ENCODE assay signal across 32 cellular contexts in genomic region chr3:136311971-136312370, GRCh38.
DNase-seq lines count a peak whose midpoint lies in the region; TF ChIP-seq lines count a peak whose summit lies in the region.
"Had no signal": no experiment of that assay in that cellular context is flagged by ENCODE, and none has a peak within 500 bp of the region (broad histone marks: within the 10 kb centered on the region; RNA-seq: fewer than 3 reads in every experiment).

No MANE protein-coding gene starts in this region.

- H3K36me3 ChIP-seq in mammary epithelial cell (ENCODE audit: insufficient read depth, low read length) (no peaks in the 10 kb centered on the region), Peyer's patch (peaks cover 0 to 6% (median 0%) of the 10 kb centered on the region in 3 donors)
- H3K36me3 ChIP-seq: breast epithelium, HAP-1, right atrium auricular region had no signal

- no peak overlapping the region for H3K4me3 Mint-ChIP-seq in MCF 10A (ENCODE audit: unreplicated experiment)
- H3K4me3 Mint-ChIP-seq: activated CD8-positive, alpha-beta T cell treated with anti-CD3 and anti-CD28 coated beads for 36 hours; CD4-positive, alpha-beta T cell; naive B cell; stimulated activated naive CD8-positive, alpha-beta T cell treated with anti-CD3 and anti-CD28 coated beads, Interleukin-15, Interleukin-2, amounts not matched to agents 100 ng/mL and 50 ng/mL, for 24 hours; T-helper 1 cell treated with Interleukin-12 subunit alpha and Interleukin-12 subunit beta and Interleukin-4 antibody, amounts not matched to agents 30 μg/mL and 1 μg/mL, for 36 hours had no signal

- dilution Hi-C loops in mammary epithelial cell (cut with HindIII; ENCODE audit: low sequenced_read_pairs) = no loop called here

- H3K27me3 ChIP-seq in mammary epithelial cell (ENCODE audit: insufficient read depth, low read length) (no peaks in the 10 kb centered on the region), Peyer's patch (no peaks in the 10 kb centered on the region)
- H3K27me3 ChIP-seq: breast epithelium, left lung, right atrium auricular region, spleen had no signal

- POLR2A ChIA-PET in MCF 10A (lab: Yijun Ruan, JAX) = no interaction called here

- no peaks in the 10 kb centered on the region for H4K20me1 ChIP-seq in mammary epithelial cell (ENCODE audit: insufficient read depth, low read length)

- no peaks in the 10 kb centered on the region for H3K4me1 ChIP-seq in mammary epithelial cell (ENCODE audit: insufficient read depth, low read length)
- no peaks in the 10 kb centered on the region for H3K4me1 ChIP-seq in Peyer's patch
- H3K4me1 ChIP-seq: breast epithelium, HAP-1, left lung, right atrium auricular region, spleen had no signal

- CTCF ChIA-PET in MCF 10A (lab: Yijun Ruan, JAX) (interaction anchor here (0.5 to 1.0 kb wide), 2 partner anchors 240 to 441 kb away, joined by 3 read pairs; no protein-coding TSS in a partner anchor), mammary epithelial cell (lab: Charles Lee; ENCODE audit: low non-redundant PET) (no interaction called here)

- peaks cover 5% of the 10 kb centered on the region for H3K9me3 Mint-ChIP-seq in MCF 10A (ENCODE audit: unreplicated experiment)
- H3K9me3 Mint-ChIP-seq: activated CD8-positive, alpha-beta T cell treated with anti-CD3 and anti-CD28 coated beads for 36 hours; activated T-helper 2 cell treated with anti-CD3 and anti-CD28 coated beads, Interferon-gamma antibody, Interleukin-2, Interleukin-4, amounts not matched to agents 10 μg/mL and 5 μg/mL and 100 μg/mL, durations not matched to agents 14 hours and 24 hours and 36 hours; CD4-positive, alpha-beta T cell; stimulated activated naive CD8-positive, alpha-beta T cell treated with anti-CD3 and anti-CD28 coated beads, Interleukin-15, Interleukin-2, amounts not matched to agents 100 ng/mL and 50 ng/mL, for 24 hours; T-helper 1 cell treated with Interleukin-12 subunit alpha and Interleukin-12 subunit beta and Interleukin-4 antibody, amounts not matched to agents 30 μg/mL and 1 μg/mL, for 36 hours had no signal

- intact Hi-C loops in MCF 10A (cut with micrococcal nuclease) (no loop called here), mammary epithelial cell (cut with micrococcal nuclease) (no loop called here)

- H3K27ac ChIP-seq in mammary epithelial cell (ENCODE audit: insufficient read depth, low read depth, low read length) (no peak overlapping the region), Peyer's patch (no peak overlapping the region)
- H3K27ac ChIP-seq: breast epithelium, KMS-11, left lung, right atrium auricular region, spleen, thoracic aorta had no signal

- TF ChIP-seq CTCF in MCF 10A (IDR thresholded peaks at IDR 0.05; ENCODE audit: unreplicated experiment) (no peak), mammary epithelial cell (conservative IDR thresholded peaks at IDR 0.05 in 1 of 2, IDR thresholded peaks at IDR 0.05 in 1 of 2; ENCODE audit: extremely low read depth in 1 of 2, insufficient read depth in 1 of 2, low read depth in 1 of 2, low read length in 2 of 2) (no peak), fibroblast of mammary gland (conservative IDR thresholded peaks at IDR 0.05; ENCODE audit: control insufficient read depth, insufficient read depth, low read depth, low read length) (no peak), Peyer's patch (IDR thresholded peaks at IDR 0.05) (no peak)

- H3K27me3 Mint-ChIP-seq in MCF 10A (ENCODE audit: insufficient read depth, unreplicated experiment) = no peaks in the 10 kb centered on the region
- H3K27me3 Mint-ChIP-seq: activated CD8-positive, alpha-beta T cell treated with anti-CD3 and anti-CD28 coated beads for 36 hours; CD4-positive, alpha-beta T cell; naive B cell; stimulated activated naive CD8-positive, alpha-beta T cell treated with anti-CD3 and anti-CD28 coated beads, Interleukin-15, Interleukin-2, amounts not matched to agents 100 ng/mL and 50 ng/mL, for 24 hours had no signal

- no peak overlapping the region for H3K27ac Mint-ChIP-seq in MCF 10A (ENCODE audit: low read depth, unreplicated experiment)
- H3K27ac Mint-ChIP-seq: activated CD8-positive, alpha-beta T cell treated with anti-CD3 and anti-CD28 coated beads for 36 hours; activated T-helper 2 cell treated with anti-CD3 and anti-CD28 coated beads, Interferon-gamma antibody, Interleukin-2, Interleukin-4, amounts not matched to agents 10 μg/mL and 5 μg/mL and 100 μg/mL, durations not matched to agents 14 hours and 24 hours and 36 hours; CD4-positive, alpha-beta T cell; naive B cell; stimulated activated naive CD8-positive, alpha-beta T cell treated with anti-CD3 and anti-CD28 coated beads, Interleukin-15, Interleukin-2, amounts not matched to agents 100 ng/mL and 50 ng/mL, for 24 hours; T-helper 1 cell treated with Interleukin-12 subunit alpha and Interleukin-12 subunit beta and Interleukin-4 antibody, amounts not matched to agents 30 μg/mL and 1 μg/mL, for 36 hours had no signal

- peaks cover 8% of the 10 kb centered on the region for H3K36me3 Mint-ChIP-seq in MCF 10A (ENCODE audit: insufficient read depth, unreplicated experiment)

- H3K4me3 ChIP-seq in mammary epithelial cell (replicated peaks in 1 of 3; ENCODE audit: insufficient read depth in 1 of 3, low read depth in 2 of 3, low read length in 3 of 3) (no peak overlapping the region), fibroblast of mammary gland (ENCODE audit: control insufficient read depth, low read depth, low read length) (no peak overlapping the region), Peyer's patch (no peak overlapping the region)
- H3K4me3 ChIP-seq: breast epithelium, HAP-1, left lung, right atrium auricular region, spleen, thoracic aorta had no signal

- no peaks in the 10 kb centered on the region for H3K79me2 ChIP-seq in mammary epithelial cell (ENCODE audit: insufficient read depth, low read length)

- no TSS peak for BruUV-seq in MCF 10A (replicated peaks; lab: Mats Ljungman, UMichigan)
- BruUV-seq in mammary epithelial cell (replicated peaks; lab: Mats Ljungman, UMichigan) = no TSS peak

- 96% methylated on average over 5 of the region's 5 CpGs for WGBS in mammary epithelial cell (ENCODE audit: low coverage, missing lambda C conversion rate)

- DNase-seq in MCF 10A (ENCODE audit: unreplicated experiment) (peak; percentile 33), mammary epithelial cell (no peak), OCI-M1 (lab: John Stamatoyannopoulos, UW) (peak; percentile 1), fibroblast of mammary gland (ENCODE audit: low read depth) (peak; percentile 34), GM19238 (ENCODE audit: insufficient read length, low spot score) (no peak), Peyer's patch (no peak), HT-29 (ENCODE audit: low spot score) (no peak), mesenteric fat pad (ENCODE audit: low spot score) (no peak)
- DNase-seq: activated CD4-positive, CD25-positive, alpha-beta regulatory T cell treated with anti-CD3 and anti-CD28 coated beads, Interleukin-2, amount 50 U/mL, for 72 hours; activated CD8-positive, alpha-beta memory T cell treated with anti-CD3 and anti-CD28 coated beads, Interleukin-2, amount 50 U/mL, for 48 hours; activated CD8-positive, alpha-beta T cell treated with anti-CD3 and anti-CD28 coated beads for 36 hours; activated naive CD4-positive, alpha-beta T cell treated with anti-CD3 and anti-CD28 coated beads, Interleukin-2, amount 50 U/mL, for 16 hours; AML-193; CD4-positive, alpha-beta T cell; DND-41; left lung; MM.1S; naive B cell; NCI-H146; NCI-H2107; NCI-H446; NCI-H748 treated with DMSO at 0.1 percent for 48 hours; spleen; stimulated activated CD4-positive, alpha-beta T cell treated with anti-CD3 and anti-CD28 coated beads, Interleukin-2, amount 100 ng/mL, for 24 hours had no signal

- no peak overlapping the region for H3K9ac ChIP-seq in mammary epithelial cell (ENCODE audit: insufficient read depth, low read length)
- H3K9ac ChIP-seq: KMS-11 had no signal

- no peaks in the 10 kb centered on the region for H3K4me1 Mint-ChIP-seq in MCF 10A (ENCODE audit: insufficient read depth, unreplicated experiment)
- H3K4me1 Mint-ChIP-seq: naive B cell had no signal

- in situ Hi-C loops in mammary epithelial cell (cut with MboI; ENCODE audit: low sequenced_read_pairs in 2 of 2) = no loop called here

- TF ChIP-seq POLR2A in Peyer's patch (IDR thresholded peaks at IDR 0.05) = no peak

- no peak overlapping the region for H2AFZ ChIP-seq in mammary epithelial cell (ENCODE audit: low read depth, low read length)

- H3K9me3 ChIP-seq in mammary epithelial cell (replicated peaks; ENCODE audit: insufficient read depth, low read length) = no peaks in the 10 kb centered on the region
- no peaks in the 10 kb centered on the region for H3K9me3 ChIP-seq in Peyer's patch
- H3K9me3 ChIP-seq: HAP-1, left lung, thoracic aorta had no signal

- H3K4me2 ChIP-seq in mammary epithelial cell (ENCODE audit: insufficient read depth, low read depth, low read length) = no peak overlapping the region
- H3K4me2 ChIP-seq: KMS-11 had no signal

Comparison
In these comparisons a context has a peak if more than half of its experiments do, and no peak if none do; other contexts are left out.
1. DNase-seq: peak in MCF 10A (single experiment), OCI-M1 (single experiment) and fibroblast of mammary gland (single experiment); none in mammary epithelial cell (single experiment), GM19238 (single experiment), Peyer's patch (0 of 3), HT-29 (single experiment) and mesenteric fat pad (single experiment).